Comparison of ENCODE assay signal across 7 cellular contexts in genomic region chr22:44729391-44730012, GRCh38. TPM values are rescaled to one million over a fixed set of nuclear protein-coding genes. Genes with fewer than 3 reads are reported as not detected.
A peak's percentile ranks its signal among the peaks of the same experiment; 100 is the strongest.
DNase-seq lines count a peak whose midpoint lies in the region; ATAC-seq and TF ChIP-seq lines count a peak whose summit lies in the region.

No MANE protein-coding gene starts in this region.

- in situ Hi-C loops in ACHN (cut with HindIII; ENCODE audit: low pct_ligation_motif_present, low pct_unique_long_range_greater_than_20kb, low sequenced_read_pairs) = no loop called here

- H3K4me3 Mint-ChIP-seq in HFFc6 = no peak overlapping the region
- peak overlapping the region in 1 of 2 donors; percentile 54 for H3K4me3 Mint-ChIP-seq in stimulated activated naive CD8-positive, alpha-beta T cell treated with anti-CD3 and anti-CD28 coated beads, Interleukin-15, amount 100 ng/mL, for 72 hours

- H3K27me3 ChIP-seq in right lobe of liver = no peaks in the 10 kb centered on the region

- peak; percentile 61 for TF ChIP-seq CTCF in HFFc6 (IDR thresholded peaks at IDR 0.05)
- TF ChIP-seq CTCF in right lobe of liver (IDR thresholded peaks at IDR 0.05) = peak in 1 of 4 donors; percentile 5

- no peak overlapping the region for H3K4me3 ChIP-seq in right lobe of liver

- H3K9me3 ChIP-seq in right lobe of liver = no peaks in the 10 kb centered on the region

- ATAC-seq in right lobe of liver = peak in 3 of 4 donors; percentile 13 to 26 (median 26)
- ATAC-seq in stimulated activated naive CD8-positive, alpha-beta T cell treated with anti-CD3 and anti-CD28 coated beads, Interleukin-15, amount 100 ng/mL, for 72 hours = peak; percentile 77
- ATAC-seq in GM18907 (IDR thresholded peaks at IDR 0.05; ENCODE audit: unreplicated experiment) = no peak

- no peak for TF ChIP-seq POLR2A in right lobe of liver (IDR thresholded peaks at IDR 0.05)

- 70% methylated on average over 4 of the region's 39 CpGs for WGBS in right lobe of liver (ENCODE audit: insufficient coverage, low coverage, low lambda C conversion rate, missing lambda C conversion rate)

- no peaks in the 10 kb centered on the region for H3K27me3 Mint-ChIP-seq in HFFc6 (ENCODE audit: insufficient read depth)
- no peaks in the 10 kb centered on the region for H3K27me3 Mint-ChIP-seq in stimulated activated naive CD8-positive, alpha-beta T cell treated with anti-CD3 and anti-CD28 coated beads, Interleukin-15, amount 100 ng/mL, for 72 hours

- H3K4me1 Mint-ChIP-seq in HFFc6 (ENCODE audit: low read depth) = peaks cover 10% of the 10 kb centered on the region
- peaks cover 39% of the 10 kb centered on the region for H3K4me1 Mint-ChIP-seq in stimulated activated naive CD8-positive, alpha-beta T cell treated with anti-CD3 and anti-CD28 coated beads, Interleukin-15, amount 100 ng/mL, for 72 hours

- DNase-seq in HFFc6 = peak; percentile 47
- peak in 52 of 61 donors; percentile 3 to 74 (median 44) for DNase-seq in caudate nucleus (lab: John Stamatoyannopoulos, UW)
- peak; percentile 37 to 57 (median 45) for DNase-seq in right lobe of liver
- DNase-seq in stimulated activated naive CD8-positive, alpha-beta T cell treated with anti-CD3 and anti-CD28 coated beads, Interleukin-15, amount 100 ng/mL, for 72 hours = peak; percentile 46 to 47
- no peak for DNase-seq in ACHN
- DNase-seq in DMS153 (lab: John Stamatoyannopoulos, UW) = no peak

- intact Hi-C loops in right lobe of liver (cut with DNase I) = no loop called here

- peaks cover 0 to 11% (median 3%) of the 10 kb centered on the region in 4 donors for H3K36me3 ChIP-seq in right lobe of liver

- no peak overlapping the region; the same call in 1 of the 2 replicates for H3K27ac Mint-ChIP-seq in HFFc6
- no peak overlapping the region for H3K27ac Mint-ChIP-seq in stimulated activated naive CD8-positive, alpha-beta T cell treated with anti-CD3 and anti-CD28 coated beads, Interleukin-15, amount 100 ng/mL, for 72 hours

- H3K4me1 ChIP-seq in right lobe of liver = peaks cover 0 to 3% (median 0%) of the 10 kb centered on the region in 4 donors

- H3K27ac ChIP-seq in caudate nucleus (ENCODE audit: low read depth, low read length) = no peak overlapping the region
- peak overlapping the region in 1 of 3 donors; percentile 10 for H3K27ac ChIP-seq in right lobe of liver

- H3K9me3 Mint-ChIP-seq in HFFc6 = peaks cover 4% of the 10 kb centered on the region; the same call in 1 of the 2 replicates
- H3K9me3 Mint-ChIP-seq in stimulated activated naive CD8-positive, alpha-beta T cell treated with anti-CD3 and anti-CD28 coated beads, Interleukin-15, amount 100 ng/mL, for 72 hours = peaks cover 0 to 7% of the 10 kb centered on the region in 2 donors

- H3K36me3 Mint-ChIP-seq in HFFc6 (ENCODE audit: low read depth) = no peaks in the 10 kb centered on the region

RNA-seq across cellular contexts. Expression of gene ARHGAP8, which starts 22.9 kb away (rescaled TPM):
- total RNA-seq in HFFc6 (2021; fragmentation: NEBNext Ultra II Directional; extraction: Animal tissue kit (Norgen Biotek cat#: 25700)) = not detected
- total RNA-seq in right lobe of liver = 1 to 10 TPM in 1 of 6 experiments, under 1 TPM in 4, not detected in 1; 0.49 to 1.0 (median 0.61) TPM

RNA-seq across cellular contexts. Expression of gene PRR5, which starts 27.5 kb away (rescaled TPM):
- 10 to 100 TPM in 1 of 6 experiments, 1 to 10 TPM in 5; 4.6 to 12.7 (median 5.2) TPM for total RNA-seq in HFFc6 (2021; fragmentation: NEBNext Ultra II Directional; extraction: Animal tissue kit (Norgen Biotek cat#: 25700))
- total RNA-seq in right lobe of liver = 10 to 100 TPM; 14.1 to 25.3 (median 20.2) TPM

Comparison
In these comparisons a context has a peak if more than half of its experiments do, and no peak if none do; other contexts are left out.
1. DNase-seq: peak in HFFc6 (single experiment), caudate nucleus (52 of 61), right lobe of liver (3 of 3) and stimulated activated naive CD8-positive, alpha-beta T cell treated with anti-CD3 and anti-CD28 coated beads, Interleukin-15, amount 100 ng/mL, for 72 hours (2 of 2); none in ACHN (single experiment) and DMS153 (single experiment).